Comparison of ENCODE assay signal across 8 cellular contexts in genomic region chr2:111121873-111122630, GRCh38. TPM values are rescaled to one million over a fixed set of nuclear protein-coding genes. Genes with fewer than 3 reads are reported as not detected.
DNase-seq lines count a peak whose midpoint lies in the region; ATAC-seq and TF ChIP-seq lines count a peak whose summit lies in the region.

No MANE protein-coding gene starts in this region.

- H3K4me2 ChIP-seq in KMS-11 = no peak overlapping the region

- H3K9me3 Mint-ChIP-seq in nephron progenitor cell = no peaks in the 10 kb centered on the region

- peaks cover 65% of the 10 kb centered on the region for H3K4me1 Mint-ChIP-seq in nephron progenitor cell

- H2AFZ ChIP-seq in KMS-11 (ENCODE audit: low read depth) = no peak overlapping the region

- H3K4me3 ChIP-seq in KMS-11 (IDR thresholded peaks at IDR 0.05; ENCODE audit: insufficient read depth, low read depth, low read length) (no peak overlapping the region), RWPE2 (ENCODE audit: severe bottlenecking) (peak overlapping the region; percentile 81), fibroblast of villous mesenchyme (ENCODE audit: low read depth, low read length) (peak overlapping the region; percentile 91), stomach smooth muscle (ENCODE audit: low read length in 2 of 2) (peak overlapping the region; percentile 84 to 89)

- peak overlapping the region; percentile 93 for H3K27ac Mint-ChIP-seq in nephron progenitor cell

- peaks cover 7% of the 10 kb centered on the region for H3K4me1 ChIP-seq in KMS-11 (ENCODE audit: low read depth, poor library complexity, severe bottlenecking)
- no peaks in the 10 kb centered on the region for H3K4me1 ChIP-seq in RWPE2 (ENCODE audit: insufficient read depth, poor library complexity, severe bottlenecking)
- H3K4me1 ChIP-seq in stomach smooth muscle (ENCODE audit: control insufficient read depth, insufficient read depth, low read length) = peaks cover 53% of the 10 kb centered on the region

- no peaks in the 10 kb centered on the region for H3K36me3 ChIP-seq in KMS-11 (ENCODE audit: insufficient read depth)
- peaks cover 13% of the 10 kb centered on the region for H3K36me3 ChIP-seq in RWPE2 (ENCODE audit: low read depth)
- peaks cover 0 to 4% of the 10 kb centered on the region in 2 donors for H3K36me3 ChIP-seq in stomach smooth muscle (ENCODE audit: control insufficient read depth in 2 of 2, insufficient read depth in 2 of 2, low read length in 2 of 2)

- peak; percentile 66 for DNase-seq in DMS79 treated with DMSO at 0.1 percent for 48 hours (lab: John Stamatoyannopoulos, UW)
- peak; percentile 81 for DNase-seq in RWPE2 (ENCODE audit: low spot score)
- DNase-seq in activated gamma-delta T cell (lab: John Stamatoyannopoulos, UW) = peak; percentile 75
- peak; percentile 89 for DNase-seq in fibroblast of villous mesenchyme (ENCODE audit: low read depth)
- peak; percentile 91 for DNase-seq in nephron progenitor cell

- TF ChIP-seq CTCF in KMS-11 (conservative IDR thresholded peaks at IDR 0.05; ENCODE audit: low read depth, low read length) = no peak
- TF ChIP-seq CTCF in RWPE2 (IDR thresholded peaks at IDR 0.05; ENCODE audit: poor library complexity, severe bottlenecking) = no peak
- no peak for TF ChIP-seq CTCF in fibroblast of villous mesenchyme (IDR thresholded peaks at IDR 0.05; ENCODE audit: insufficient read depth, low read depth, low read length)
- TF ChIP-seq CTCF in nephron progenitor cell (IDR thresholded peaks at IDR 0.05) = no peak

- peak overlapping the region; percentile 64; the same call in 1 of the 2 replicates for H3K9ac ChIP-seq in KMS-11
- H3K9ac ChIP-seq in stomach smooth muscle (ENCODE audit: low read length in 2 of 2) = peak overlapping the region; percentile 58 to 68

- ATAC-seq in GM21786 (IDR thresholded peaks at IDR 0.05; ENCODE audit: unreplicated experiment) (peak; percentile 39), RWPE2 (ENCODE audit: low read depth) (peak; percentile 68)

- H3K27me3 ChIP-seq in KMS-11 (ENCODE audit: insufficient read depth, low read depth) = no peaks in the 10 kb centered on the region
- no peaks in the 10 kb centered on the region for H3K27me3 ChIP-seq in RWPE2 (ENCODE audit: insufficient read depth, poor library complexity, severe bottlenecking)
- H3K27me3 ChIP-seq in stomach smooth muscle (ENCODE audit: control insufficient read depth in 1 of 2, insufficient read depth in 2 of 2, low read length in 2 of 2) = peaks cover 19 to 41% of the 10 kb centered on the region in 2 donors

- H3K27ac ChIP-seq in KMS-11 (peak overlapping the region; percentile 56), RWPE2 (ENCODE audit: poor library complexity, severe bottlenecking) (peak overlapping the region; percentile 54), stomach smooth muscle (ENCODE audit: low read length) (no peak overlapping the region)

- H3K79me2 ChIP-seq in KMS-11 (ENCODE audit: insufficient read depth, low read depth) = peaks cover 41% of the 10 kb centered on the region; the same call in 1 of the 2 replicates

- H3K4me3 Mint-ChIP-seq in nephron progenitor cell = peak overlapping the region; percentile 95

- H3K36me3 Mint-ChIP-seq in nephron progenitor cell (ENCODE audit: low read depth) = peaks cover 33% of the 10 kb centered on the region

- H4K20me1 ChIP-seq in KMS-11 (ENCODE audit: insufficient read depth) = no peaks in the 10 kb centered on the region

- no peaks in the 10 kb centered on the region for H3K9me3 ChIP-seq in RWPE2 (ENCODE audit: severe bottlenecking)
- H3K9me3 ChIP-seq in stomach smooth muscle (ENCODE audit: control insufficient read depth in 2 of 2, low read length in 2 of 2) = no peaks in the 10 kb centered on the region

- peaks cover 35% of the 10 kb centered on the region for H3K27me3 Mint-ChIP-seq in nephron progenitor cell (ENCODE audit: low read depth, poor library complexity)

RNA-seq across cellular contexts. Expression of gene BCL2L11, which starts 1.3 kb away (rescaled TPM):
- 0.86 and 1.6 TPM in 2 replicates for total RNA-seq in fibroblast of villous mesenchyme
